Comparison of ENCODE assay signal across 1 cellular context in the genomic region with DNA sequence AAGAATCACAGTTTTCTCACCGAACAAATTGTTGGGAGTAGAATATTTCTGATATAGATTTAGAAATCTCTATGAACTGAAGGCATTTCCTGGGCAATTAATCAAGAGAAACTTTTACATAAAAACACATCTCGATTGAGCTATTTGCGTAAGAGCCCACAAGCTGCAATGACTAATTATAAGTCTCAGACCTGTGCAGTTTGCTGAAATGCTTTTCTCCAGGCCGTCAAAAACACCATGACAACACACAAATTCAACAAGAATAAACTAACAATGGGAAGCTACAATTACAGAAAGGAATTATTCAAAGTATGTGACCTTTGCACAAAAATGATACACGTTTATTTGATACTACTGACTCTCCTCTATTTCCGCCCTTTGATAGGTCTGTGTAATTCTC.
TF ChIP-seq lines count a peak whose summit lies in the region.

No MANE protein-coding gene starts in this region.

TF ChIP-seq in IMR-90, 13 proteins besides CTCF, POLR2A, EP300 and RAD21 (continued from another document):
- TF ChIP-seq, protein P1, sequence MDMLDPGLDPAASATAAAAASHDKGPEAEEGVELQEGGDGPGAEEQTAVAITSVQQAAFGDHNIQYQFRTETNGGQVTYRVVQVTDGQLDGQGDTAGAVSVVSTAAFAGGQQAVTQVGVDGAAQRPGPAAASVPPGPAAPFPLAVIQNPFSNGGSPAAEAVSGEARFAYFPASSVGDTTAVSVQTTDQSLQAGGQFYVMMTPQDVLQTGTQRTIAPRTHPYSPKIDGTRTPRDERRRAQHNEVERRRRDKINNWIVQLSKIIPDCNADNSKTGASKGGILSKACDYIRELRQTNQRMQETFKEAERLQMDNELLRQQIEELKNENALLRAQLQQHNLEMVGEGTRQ (IDR thresholded peaks at IDR 0.05; ENCODE audit: low read depth, low read length), result no peak
- no peak for TF ChIP-seq MXI1 (IDR thresholded peaks at IDR 0.05; ENCODE audit: borderline replicate concordance, low read depth, low read length)
- no peak for TF ChIP-seq RFX5 (IDR thresholded peaks at IDR 0.05; ENCODE audit: low read depth, low read length)
- no peak for TF ChIP-seq NFE2L2 (IDR thresholded peaks at IDR 0.05; ENCODE audit: low read depth, low read length)
